Comparison of ENCODE assay signal across 1 cellular context in the genomic region with DNA sequence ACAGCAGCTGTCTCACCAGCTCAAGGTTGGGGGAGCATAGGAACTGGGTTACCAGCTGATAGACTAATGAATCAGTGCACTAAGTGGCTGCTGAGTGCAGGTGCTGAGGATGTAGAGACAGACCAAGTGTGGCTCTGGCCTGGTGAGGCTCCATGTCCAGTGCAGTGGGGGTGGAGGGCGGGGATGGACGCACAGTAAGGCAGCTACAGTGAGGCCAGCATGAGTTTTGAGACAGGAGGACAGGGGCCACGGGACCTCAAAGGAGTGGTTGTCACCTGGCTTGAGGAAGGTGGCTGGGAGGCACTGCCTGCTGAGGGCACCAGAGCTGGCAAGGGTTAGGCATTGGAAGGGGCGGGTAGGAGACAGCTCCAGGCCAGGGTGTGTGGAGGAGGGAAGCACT.
TF ChIP-seq lines count a peak whose summit lies in the region.

No MANE protein-coding gene starts in this region.

TF ChIP-seq in H1, 55 proteins besides CTCF, POLR2A, EP300 and RAD21:
- no peak for TF ChIP-seq GABPA (IDR thresholded peaks at IDR 0.05; ENCODE audit: borderline replicate concordance, insufficient read depth, low read length)
- TF ChIP-seq, protein P1, sequence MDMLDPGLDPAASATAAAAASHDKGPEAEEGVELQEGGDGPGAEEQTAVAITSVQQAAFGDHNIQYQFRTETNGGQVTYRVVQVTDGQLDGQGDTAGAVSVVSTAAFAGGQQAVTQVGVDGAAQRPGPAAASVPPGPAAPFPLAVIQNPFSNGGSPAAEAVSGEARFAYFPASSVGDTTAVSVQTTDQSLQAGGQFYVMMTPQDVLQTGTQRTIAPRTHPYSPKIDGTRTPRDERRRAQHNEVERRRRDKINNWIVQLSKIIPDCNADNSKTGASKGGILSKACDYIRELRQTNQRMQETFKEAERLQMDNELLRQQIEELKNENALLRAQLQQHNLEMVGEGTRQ (IDR thresholded peaks at IDR 0.05; ENCODE audit: low read length): no peak
- TF ChIP-seq, protein P2, sequence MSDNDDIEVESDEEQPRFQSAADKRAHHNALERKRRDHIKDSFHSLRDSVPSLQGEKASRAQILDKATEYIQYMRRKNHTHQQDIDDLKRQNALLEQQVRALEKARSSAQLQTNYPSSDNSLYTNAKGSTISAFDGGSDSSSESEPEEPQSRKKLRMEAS (IDR thresholded peaks at IDR 0.05): no peak
- no peak for TF ChIP-seq KDM5A (IDR thresholded peaks at IDR 0.05; ENCODE audit: low read length)
- TF ChIP-seq CHD2 (IDR thresholded peaks at IDR 0.05; ENCODE audit: low read length): no peak
- TF ChIP-seq SIRT6 (IDR thresholded peaks at IDR 0.05; ENCODE audit: low read length): no peak
- TF ChIP-seq, protein P3, sequence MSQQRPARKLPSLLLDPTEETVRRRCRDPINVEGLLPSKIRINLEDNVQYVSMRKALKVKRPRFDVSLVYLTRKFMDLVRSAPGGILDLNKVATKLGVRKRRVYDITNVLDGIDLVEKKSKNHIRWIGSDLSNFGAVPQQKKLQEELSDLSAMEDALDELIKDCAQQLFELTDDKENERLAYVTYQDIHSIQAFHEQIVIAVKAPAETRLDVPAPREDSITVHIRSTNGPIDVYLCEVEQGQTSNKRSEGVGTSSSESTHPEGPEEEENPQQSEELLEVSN (IDR thresholded peaks at IDR 0.05): no peak
- TF ChIP-seq, protein P4, sequence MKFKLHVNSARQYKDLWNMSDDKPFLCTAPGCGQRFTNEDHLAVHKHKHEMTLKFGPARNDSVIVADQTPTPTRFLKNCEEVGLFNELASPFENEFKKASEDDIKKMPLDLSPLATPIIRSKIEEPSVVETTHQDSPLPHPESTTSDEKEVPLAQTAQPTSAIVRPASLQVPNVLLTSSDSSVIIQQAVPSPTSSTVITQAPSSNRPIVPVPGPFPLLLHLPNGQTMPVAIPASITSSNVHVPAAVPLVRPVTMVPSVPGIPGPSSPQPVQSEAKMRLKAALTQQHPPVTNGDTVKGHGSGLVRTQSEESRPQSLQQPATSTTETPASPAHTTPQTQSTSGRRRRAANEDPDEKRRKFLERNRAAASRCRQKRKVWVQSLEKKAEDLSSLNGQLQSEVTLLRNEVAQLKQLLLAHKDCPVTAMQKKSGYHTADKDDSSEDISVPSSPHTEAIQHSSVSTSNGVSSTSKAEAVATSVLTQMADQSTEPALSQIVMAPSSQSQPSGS (IDR thresholded peaks at IDR 0.05; ENCODE audit: low read length): no peak
- TF ChIP-seq SP1 (IDR thresholded peaks at IDR 0.05; ENCODE audit: low read depth, low read length): no peak
- TF ChIP-seq NANOG (IDR thresholded peaks at IDR 0.05; ENCODE audit: insufficient read depth, low read depth, low read length, poor library complexity, severe bottlenecking): no peak
- no peak for TF ChIP-seq JUND (IDR thresholded peaks at IDR 0.05; ENCODE audit: low read length)
- no peak for TF ChIP-seq CHD1 (IDR thresholded peaks at IDR 0.05; ENCODE audit: low read depth, low read length)
- no peak for TF ChIP-seq TAF1 (IDR thresholded peaks at IDR 0.05; ENCODE audit: low read depth, low read length)
